In the genomic region with DNA sequence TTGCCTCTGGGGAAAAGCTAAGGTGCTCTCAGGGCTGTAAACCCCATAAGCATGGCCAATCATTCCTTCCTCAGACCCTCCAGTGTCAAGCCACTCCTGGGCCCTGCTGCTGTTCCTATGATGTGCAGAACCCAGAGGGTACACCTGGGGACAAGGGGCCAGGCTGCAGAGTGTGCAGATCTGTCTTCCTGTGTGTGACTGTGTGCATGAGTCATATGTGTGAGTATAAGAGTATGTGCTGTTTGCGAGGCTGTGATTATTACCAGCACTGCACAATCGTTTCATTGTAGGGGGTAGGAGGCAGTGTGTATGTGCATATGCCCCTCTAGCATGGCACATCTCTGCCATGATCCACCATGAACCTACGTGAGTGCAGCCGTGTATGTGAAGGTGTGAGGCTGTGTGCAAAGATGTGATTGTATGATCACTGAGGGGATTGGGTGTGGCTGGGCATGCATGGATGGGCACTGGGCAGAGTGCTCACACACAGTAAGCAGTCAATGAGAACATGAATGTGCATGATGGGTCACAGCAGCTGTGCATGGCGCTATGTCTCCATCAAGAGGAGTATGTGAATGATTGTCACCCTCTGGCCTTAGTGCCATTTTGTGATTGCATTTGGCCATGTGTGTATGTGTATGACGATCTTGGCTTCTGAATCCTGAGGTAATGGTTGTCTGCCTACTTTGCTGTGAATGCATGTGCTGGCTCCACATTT, we compare ENCODE assay signal across 1 cellular context.
TF ChIP-seq lines count a peak whose summit lies in the region.

No MANE protein-coding gene starts in this region.

TF ChIP-seq in endothelial cell of umbilical vein, 7 proteins besides CTCF, POLR2A, EP300 and RAD21:
- TF ChIP-seq, protein P1, sequence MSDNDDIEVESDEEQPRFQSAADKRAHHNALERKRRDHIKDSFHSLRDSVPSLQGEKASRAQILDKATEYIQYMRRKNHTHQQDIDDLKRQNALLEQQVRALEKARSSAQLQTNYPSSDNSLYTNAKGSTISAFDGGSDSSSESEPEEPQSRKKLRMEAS (IDR thresholded peaks at IDR 0.05; ENCODE audit: insufficient read depth, insufficient read length), result no peak
- peak; percentile 22 for TF ChIP-seq FOS (IDR thresholded peaks at IDR 0.05; ENCODE audit: borderline replicate concordance, insufficient read depth, low read length)
